In the genomic region with DNA sequence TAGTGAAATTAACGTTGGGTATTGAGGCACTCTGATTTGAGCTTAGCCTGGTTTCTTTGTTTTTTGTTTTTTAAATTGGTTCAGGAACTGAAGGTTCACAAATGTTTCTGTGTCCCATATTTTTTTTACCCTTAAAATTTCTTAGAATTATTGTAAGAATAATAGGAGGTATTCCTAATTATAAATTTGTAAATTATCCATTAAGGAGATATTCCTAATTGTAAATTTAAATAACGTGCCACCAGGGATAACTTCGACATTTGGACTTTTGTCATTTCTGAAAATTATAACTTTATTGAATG, we compare ENCODE assay signal across 9 cellular contexts. TPM values are rescaled to one million over a fixed set of nuclear protein-coding genes. Genes with fewer than 3 reads are reported as not detected.
DNase-seq lines count a peak whose midpoint lies in the region; ATAC-seq and TF ChIP-seq lines count a peak whose summit lies in the region.
"Had no signal": no experiment of that assay in that cellular context is flagged by ENCODE, and none has a peak within 500 bp of the region (broad histone marks: within the 10 kb centered on the region; RNA-seq: fewer than 3 reads in every experiment).

No MANE protein-coding gene starts in this region.

- peaks cover 33% of the 10 kb centered on the region for H3K27me3 ChIP-seq in colonic mucosa
- H3K27me3 ChIP-seq in upper lobe of right lung, result no peaks in the 10 kb centered on the region

- peak overlapping the region; percentile 64 for H3K4me3 Mint-ChIP-seq in activated naive CD4-positive, alpha-beta T cell treated with anti-CD3 and anti-CD28 coated beads, Interleukin-2, amount 10 ng/mL, durations not matched to agents 7 days and 5 days
- peak overlapping the region; percentile 72 for H3K4me3 Mint-ChIP-seq in mesothelial cell of epicardium

- H3K9me3 ChIP-seq in colonic mucosa (no peaks in the 10 kb centered on the region), upper lobe of right lung (no peaks in the 10 kb centered on the region)

- no peaks in the 10 kb centered on the region for H3K9me3 Mint-ChIP-seq in activated naive CD4-positive, alpha-beta T cell treated with anti-CD3 and anti-CD28 coated beads, Interleukin-2, amount 10 ng/mL, durations not matched to agents 7 days and 5 days
- H3K9me3 Mint-ChIP-seq in activated naive CD4-positive, alpha-beta T cell treated with anti-CD3 and anti-CD28 coated beads, Interleukin-2, amount 50 U/mL, for 72 hours, result no peaks in the 10 kb centered on the region
- no peaks in the 10 kb centered on the region for H3K9me3 Mint-ChIP-seq in mesothelial cell of epicardium
- H3K9me3 Mint-ChIP-seq: CD4-positive, CD25-positive, alpha-beta regulatory T cell had no signal

- no peak overlapping the region for H3K27ac ChIP-seq in colonic mucosa
- peak overlapping the region; percentile 98 for H3K27ac ChIP-seq in upper lobe of right lung

- ATAC-seq in activated naive CD4-positive, alpha-beta T cell treated with anti-CD3 and anti-CD28 coated beads, Interleukin-2, amount 50 U/mL, for 72 hours, result no peak
- ATAC-seq in upper lobe of right lung (no peak), HG02610 (IDR thresholded peaks at IDR 0.05; ENCODE audit: unreplicated experiment) (no peak), GM19324 (IDR thresholded peaks at IDR 0.05; ENCODE audit: low FRiP score, unreplicated experiment) (no peak)

- DNase-seq in activated naive CD4-positive, alpha-beta T cell treated with anti-CD3 and anti-CD28 coated beads, Interleukin-2, amount 10 ng/mL, durations not matched to agents 7 days and 5 days, result no peak
- no peak for DNase-seq in activated naive CD4-positive, alpha-beta T cell treated with anti-CD3 and anti-CD28 coated beads, Interleukin-2, amount 50 U/mL, for 72 hours (ENCODE audit: low spot score in 2 of 2)
- no peak for DNase-seq in colonic mucosa
- no peak for DNase-seq in mesothelial cell of epicardium (ENCODE audit: low spot score in 2 of 2, unreplicated experiment in 2 of 2)
- no peak for DNase-seq in upper lobe of right lung
- no peak for DNase-seq in NCI-H1694 treated with DMSO at 0.1 percent for 48 hours (lab: John Stamatoyannopoulos, UW)
- DNase-seq: CD4-positive, CD25-positive, alpha-beta regulatory T cell had no signal

- peaks cover 2% of the 10 kb centered on the region for H3K4me1 Mint-ChIP-seq in activated naive CD4-positive, alpha-beta T cell treated with anti-CD3 and anti-CD28 coated beads, Interleukin-2, amount 10 ng/mL, durations not matched to agents 7 days and 5 days
- H3K4me1 Mint-ChIP-seq in mesothelial cell of epicardium, result peaks cover 39% of the 10 kb centered on the region

- peak overlapping the region; percentile 55 for H3K4me3 ChIP-seq in colonic mucosa
- peak overlapping the region; percentile 82 for H3K4me3 ChIP-seq in upper lobe of right lung

- peaks cover 61% of the 10 kb centered on the region for H3K27me3 Mint-ChIP-seq in activated naive CD4-positive, alpha-beta T cell treated with anti-CD3 and anti-CD28 coated beads, Interleukin-2, amount 10 ng/mL, durations not matched to agents 7 days and 5 days
- H3K27me3 Mint-ChIP-seq in mesothelial cell of epicardium (ENCODE audit: low read depth), result no peaks in the 10 kb centered on the region

- H3K36me3 ChIP-seq in colonic mucosa (no peaks in the 10 kb centered on the region), upper lobe of right lung (no peaks in the 10 kb centered on the region)

- H3K36me3 Mint-ChIP-seq in activated naive CD4-positive, alpha-beta T cell treated with anti-CD3 and anti-CD28 coated beads, Interleukin-2, amount 10 ng/mL, durations not matched to agents 7 days and 5 days, result no peaks in the 10 kb centered on the region
- H3K36me3 Mint-ChIP-seq in activated naive CD4-positive, alpha-beta T cell treated with anti-CD3 and anti-CD28 coated beads, Interleukin-2, amount 50 U/mL, for 72 hours, result peaks cover 0 to 4% of the 10 kb centered on the region in 2 donors
- no peaks in the 10 kb centered on the region for H3K36me3 Mint-ChIP-seq in mesothelial cell of epicardium
- H3K36me3 Mint-ChIP-seq: CD4-positive, CD25-positive, alpha-beta regulatory T cell had no signal

- H3K27ac Mint-ChIP-seq in activated naive CD4-positive, alpha-beta T cell treated with anti-CD3 and anti-CD28 coated beads, Interleukin-2, amount 10 ng/mL, durations not matched to agents 7 days and 5 days, result no peak overlapping the region
- no peak overlapping the region for H3K27ac Mint-ChIP-seq in activated naive CD4-positive, alpha-beta T cell treated with anti-CD3 and anti-CD28 coated beads, Interleukin-2, amount 50 U/mL, for 72 hours
- H3K27ac Mint-ChIP-seq in mesothelial cell of epicardium, result peak overlapping the region; percentile 61
- H3K27ac Mint-ChIP-seq: CD4-positive, CD25-positive, alpha-beta regulatory T cell had no signal

- CTCF ChIA-PET in activated naive CD4-positive, alpha-beta T cell treated with anti-CD3 and anti-CD28 coated beads, Interleukin-2, amount 10 ng/mL, durations not matched to agents 7 days and 5 days (lab: Charles Lee), result no interaction called here

- TF ChIP-seq CTCF in colonic mucosa (IDR thresholded peaks at IDR 0.05) (no peak), mesothelial cell of epicardium (IDR thresholded peaks at IDR 0.05; ENCODE audit: unreplicated experiment) (no peak), upper lobe of right lung (IDR thresholded peaks at IDR 0.05) (no peak)

- H3K4me1 ChIP-seq in colonic mucosa (peaks cover 6% of the 10 kb centered on the region), upper lobe of right lung (peaks cover 4% of the 10 kb centered on the region)

- intact Hi-C loops in colonic mucosa (cut with DNase I), result no loop called here
- intact Hi-C loops in upper lobe of right lung (cut with DNase I), result no loop called here

- H3K9ac ChIP-seq in colonic mucosa (ENCODE audit: low read depth in 2 of 2, low read length in 2 of 2), result no peak overlapping the region

RNA-seq across cellular contexts. Expression of a gene that starts 1.2 kb away (rescaled TPM):
- total RNA-seq in activated naive CD4-positive, alpha-beta T cell treated with anti-CD3 and anti-CD28 coated beads, Interleukin-2, amount 50 U/mL, for 72 hours, result 1 to 10 TPM; 3.1 to 3.8 TPM
- total RNA-seq in colonic mucosa (1 to 10 TPM; 4.3 to 6.8 TPM), mesothelial cell of epicardium (61.7 to 64.1 TPM (median 62.5 TPM) in 3 replicates), upper lobe of right lung (142 TPM)
